In genomic region chr10:72215611-72216549, GRCh38 we compare ENCODE assay signal across 8 cellular contexts. TPM values are rescaled to one million over a fixed set of nuclear protein-coding genes. Genes with fewer than 3 reads are reported as not detected.
DNase-seq lines count a peak whose midpoint lies in the region; ATAC-seq and TF ChIP-seq lines count a peak whose summit lies in the region.

TSS of gene ANAPC16 (plus strand) at chr10:72216012. CDS start at chr10:72223915, 7,903 bp downstream.
TSS of gene ASCC1 (minus strand) at chr10:72216276. CDS start at chr10:72213298, 2,978 bp downstream.

- H3K4me2 ChIP-seq in hepatocyte, result peak within 1 kb of the TSS; percentile 92

- peaks cover 20% of the 10 kb centered on the region for H3K4me1 ChIP-seq in hepatocyte (ENCODE audit: insufficient read depth)
- H3K4me1 ChIP-seq in rectal smooth muscle tissue (ENCODE audit: control insufficient read depth, insufficient read depth, low read length), result peaks cover 7% of the 10 kb centered on the region
- peaks cover 34% of the 10 kb centered on the region for H3K4me1 ChIP-seq in vagina

- intact Hi-C loops in vagina (cut with DNase I), result loop anchor here (5.0 to 10.0 kb wide), 3 partner anchors 36 to 161 kb away; no protein-coding TSS in a partner anchor

- peak within 1 kb of the TSS; percentile 83 for H2AFZ ChIP-seq in hepatocyte

- H3K9me3 ChIP-seq in hepatocyte (ENCODE audit: low read depth) (no peaks in the 10 kb centered on the region), vagina (no peaks in the 10 kb centered on the region)

- H3K9ac ChIP-seq in rectal smooth muscle tissue (ENCODE audit: low read length), result peak within 1 kb of the TSS; percentile 79

- TF ChIP-seq POLR2A in vagina (IDR thresholded peaks at IDR 0.05), result peak; percentile 58 to 84

- H3K36me3 ChIP-seq in hepatocyte (replicated peaks; ENCODE audit: insufficient read depth, low read depth) (no peaks in the 10 kb centered on the region), rectal smooth muscle tissue (ENCODE audit: control insufficient read depth, insufficient read depth, low read length) (no peaks in the 10 kb centered on the region), vagina (peaks cover 0 to 7% of the 10 kb centered on the region in 2 donors)

- H3K27ac ChIP-seq in hepatocyte (peak within 1 kb of the TSS; percentile 98), rectal smooth muscle tissue (ENCODE audit: low read depth, low read length) (peak within 1 kb of the TSS; percentile 86), vagina (peak within 1 kb of the TSS; percentile 97)

- H3K4me3 ChIP-seq in hepatocyte (peak within 1 kb of the TSS; percentile 70), rectal smooth muscle tissue (ENCODE audit: low read length) (peak within 1 kb of the TSS; percentile 94), vagina (peak within 1 kb of the TSS; percentile 56 to 63)

- no peak for TF ChIP-seq CTCF in hepatocyte (IDR thresholded peaks at IDR 0.05; ENCODE audit: poor library complexity)
- TF ChIP-seq CTCF in vagina (IDR thresholded peaks at IDR 0.05), result peak in 1 of 3 experiments; percentile 13

- no peaks in the 10 kb centered on the region for H4K20me1 ChIP-seq in hepatocyte (ENCODE audit: insufficient read depth, poor library complexity, severe bottlenecking)

- DNase-seq in NCI-H2081 treated with DMSO at 0.1 percent for 48 hours (lab: John Stamatoyannopoulos, UW) (peak; percentile 29), T1000 (lab: John Stamatoyannopoulos, UW) (peak; percentile 92), astrocyte of the hippocampus (ENCODE audit: low read depth, low spot score) (peak; percentile 97), hepatocyte (ENCODE audit: low spot score) (peak; percentile 94), vagina (ENCODE audit: extremely low spot score in 2 of 2) (peak; percentile 96 to 97)

- no peaks in the 10 kb centered on the region for H3K9me2 ChIP-seq in hepatocyte (replicated peaks; ENCODE audit: insufficient read depth)

- no peaks in the 10 kb centered on the region for H3K27me3 ChIP-seq in hepatocyte
- H3K27me3 ChIP-seq in rectal smooth muscle tissue (ENCODE audit: control insufficient read depth, insufficient read depth, low read length), result no peaks in the 10 kb centered on the region
- H3K27me3 ChIP-seq in vagina, result no peaks in the 10 kb centered on the region

- H3K79me2 ChIP-seq in hepatocyte, result peaks cover 72% of the 10 kb centered on the region

- ATAC-seq in GM18511 (IDR thresholded peaks at IDR 0.05; ENCODE audit: unreplicated experiment), result peak; percentile 78
- ATAC-seq in HG03025 (IDR thresholded peaks at IDR 0.05; ENCODE audit: low FRiP score, unreplicated experiment), result peak; percentile 74

- 2% methylated on average over 63 of the region's 64 CpGs for WGBS in hepatocyte (ENCODE audit: low lambda C conversion rate, missing lambda C conversion rate)

RNA-seq across cellular contexts. Expression of gene ANAPC16, which starts in this region (rescaled TPM):
- total RNA-seq in hepatocyte, result 109 and 117 TPM in 2 replicates
- polyA plus RNA-seq in hepatocyte, result 118 and 131 TPM in 2 replicates
- 76.6 TPM for total RNA-seq in vagina

RNA-seq across cellular contexts. Expression of gene ASCC1, which starts in this region (rescaled TPM):
- total RNA-seq in hepatocyte, result 38.7 and 43.3 TPM in 2 replicates
- polyA plus RNA-seq in hepatocyte, result 25.2 and 31.8 TPM in 2 replicates
- 38.5 TPM for total RNA-seq in vagina

Comparison
In these comparisons a context has a peak if more than half of its experiments do, and no peak if none do; other contexts are left out.
1. Peak in every context shown above with its lines: DNase-seq, ATAC-seq, H3K4me3 ChIP-seq and H3K27ac ChIP-seq.
2. DNase-seq: peak in every context shown above with its lines; median percentile 97 in astrocyte of the hippocampus; 96 in vagina; 94 in hepatocyte; 92 in T1000; 29 in NCI-H2081 treated with DMSO at 0.1 percent for 48 hours.